ENCODE assay signal across 20 cellular contexts in genomic region chr15:75153565-75154248, GRCh38. TPM values are rescaled to one million over a fixed set of nuclear protein-coding genes. Genes with fewer than 3 reads are reported as not detected.
A peak's percentile ranks its signal among the peaks of the same experiment; 100 is the strongest.
DNase-seq lines count a peak whose midpoint lies in the region; ATAC-seq, FAIRE-seq and TF ChIP-seq lines count a peak whose summit lies in the region.
"Had no signal": no experiment of that assay in that cellular context is flagged by ENCODE, and none has a peak within 500 bp of the region (broad histone marks: within the 10 kb centered on the region; RNA-seq: fewer than 3 reads in every experiment).

No MANE protein-coding gene starts in this region.

- H3K27me3 Mint-ChIP-seq in activated naive CD8-positive, alpha-beta T cell treated with anti-CD3 and anti-CD28 coated beads, Interleukin-2, amount 10 ng/mL, durations not matched to agents 7 days and 5 days, result peaks cover 6% of the 10 kb centered on the region
- H3K27me3 Mint-ChIP-seq in activated naive CD8-positive, alpha-beta T cell treated with anti-CD3 and anti-CD28 coated beads for 36 hours, result no peaks in the 10 kb centered on the region
- H3K27me3 Mint-ChIP-seq: effector memory CD8-positive, alpha-beta T cell had no signal

- peaks cover 7% of the 10 kb centered on the region for H3K9me3 Mint-ChIP-seq in activated naive CD8-positive, alpha-beta T cell treated with anti-CD3 and anti-CD28 coated beads, Interleukin-2, amount 10 ng/mL, durations not matched to agents 7 days and 5 days
- H3K9me3 Mint-ChIP-seq in activated naive CD8-positive, alpha-beta T cell treated with anti-CD3 and anti-CD28 coated beads for 36 hours, result peaks cover 6% of the 10 kb centered on the region
- H3K9me3 Mint-ChIP-seq: activated B cell treated with CpG ODN at 0.5 μM for 24 hours; effector memory CD8-positive, alpha-beta T cell had no signal

- no peak for TF ChIP-seq POLR2A in NB4 (IDR thresholded peaks at IDR 0.05; ENCODE audit: extremely low read depth, insufficient read length)
- TF ChIP-seq POLR2A in GM12878 (IDR thresholded peaks at IDR 0.05; ENCODE audit: low read depth, low read length), result no peak
- TF ChIP-seq POLR2A in spleen (IDR thresholded peaks at IDR 0.05), result no peak

- H3K27me3 ChIP-seq in GM12878 (replicated peaks in 1 of 2; ENCODE audit: control insufficient read depth in 2 of 2, insufficient read depth in 2 of 2, low read length in 1 of 2) (no peaks in the 10 kb centered on the region), spleen (replicated peaks in 1 of 7) (no peaks in the 10 kb centered on the region)
- H3K27me3 ChIP-seq: breast epithelium, SJSA1 had no signal

- H3K36me3 ChIP-seq in GM12878 (ENCODE audit: control insufficient read depth in 2 of 2, insufficient read depth in 2 of 2, low read length in 1 of 2) (no peaks in the 10 kb centered on the region), spleen (no peaks in the 10 kb centered on the region)
- H3K36me3 ChIP-seq: breast epithelium, SJSA1 had no signal

- H3K9me3 ChIP-seq in GM12878 (replicated peaks; ENCODE audit: control insufficient read depth, insufficient read depth, low read length), result peaks cover 2% of the 10 kb centered on the region; the same call in 2 of the 3 replicates
- H3K9me3 ChIP-seq in spleen, result peaks cover 0 to 5% (median 2%) of the 10 kb centered on the region in 8 donors
- H3K9me3 ChIP-seq: breast epithelium, SJSA1 had no signal

- H3K9ac ChIP-seq in GM12878 (ENCODE audit: control insufficient read depth, insufficient read depth, low read length), result no peak overlapping the region
- H3K9ac ChIP-seq: GM23248 had no signal

- H3K27ac ChIP-seq in GM12878 (ENCODE audit: control insufficient read depth, insufficient read depth), result peak overlapping the region; percentile 44
- H3K27ac ChIP-seq in spleen, result peak overlapping the region in 6 of 8 donors; percentile 15 to 83 (median 56)
- no peak overlapping the region for H3K27ac ChIP-seq in caudate nucleus (ENCODE audit: low read depth, low read length)
- H3K27ac ChIP-seq: breast epithelium, GM23248, SJSA1 had no signal

- no peaks in the 10 kb centered on the region for H4K20me1 ChIP-seq in GM12878 (ENCODE audit: control insufficient read depth, insufficient read depth)

- no TSS peak for BruUV-seq in GM12878 (replicated peaks; lab: Mats Ljungman, UMichigan)

- intact Hi-C loops in GM12878 (cut with micrococcal nuclease; ENCODE audit: unreplicated experiment) (no loop called here), spleen (cut with DNase I; ENCODE audit: low total_unique reads) (no loop called here)

- SMC1A ChIA-PET in GM12878 (lab: Charles Lee; ENCODE audit: uncharacterized antibody, unreplicated experiment), result no interaction called here

- peaks cover 32% of the 10 kb centered on the region for H3K4me1 ChIP-seq in GM12878 (ENCODE audit: control insufficient read depth, insufficient read depth, low read length)
- H3K4me1 ChIP-seq in spleen, result peaks cover 0 to 55% (median 31%) of the 10 kb centered on the region in 6 donors
- H3K4me1 ChIP-seq: breast epithelium had no signal

- DNase-seq in activated naive CD8-positive, alpha-beta T cell treated with anti-CD3 and anti-CD28 coated beads, Interleukin-2, amount 10 ng/mL, durations not matched to agents 7 days and 5 days, result no peak
- DNase-seq in activated naive CD8-positive, alpha-beta T cell treated with anti-CD3 and anti-CD28 coated beads for 36 hours, result no peak
- DNase-seq in NB4 (ENCODE audit: low read depth), result peak; percentile 97
- no peak for DNase-seq in GM12878 (ENCODE audit: low read depth, low spot score)
- DNase-seq in spleen, result peak; percentile 78
- no peak for DNase-seq in putamen (ENCODE audit: low spot score)
- DNase-seq in caudate nucleus (lab: John Stamatoyannopoulos, UW), result no peak
- no peak for DNase-seq in DMS53 treated with DMSO at 0.1 percent for 48 hours (lab: John Stamatoyannopoulos, UW; ENCODE audit: unreplicated experiment)
- DNase-seq: activated B cell treated with CpG ODN at 0.5 μM for 24 hours; activated CD8-positive, alpha-beta memory T cell treated with anti-CD3 and anti-CD28 coated beads, Interleukin-2, amount 50 U/mL, for 4 hours; activated naive CD4-positive, alpha-beta T cell treated with anti-CD3 and anti-CD28 coated beads, Interleukin-2, amount 50 U/mL, for 16 hours; effector memory CD8-positive, alpha-beta T cell; NCI-H187; occipital lobe had no signal

- RAD21 ChIA-PET in GM12878 (lab: Charles Lee; ENCODE audit: unreplicated experiment), result interaction anchor here (1.3 kb wide), 1 partner anchor 110 kb away, joined by 3 read pairs; no protein-coding TSS in a partner anchor

- TF ChIP-seq CTCF in NB4 (IDR thresholded peaks at IDR 0.05; ENCODE audit: low read depth, low read length), result no peak
- no peak for TF ChIP-seq CTCF in GM12878 (IDR thresholded peaks at IDR 0.05 in 2 of 3, conservative IDR thresholded peaks at IDR 0.05 in 1 of 3; ENCODE audit: control insufficient read depth in 2 of 3, extremely low read depth in 1 of 3, insufficient read depth in 1 of 3, low read depth in 3 of 3, low read length in 3 of 3)
- TF ChIP-seq CTCF in spleen (IDR thresholded peaks at IDR 0.05 in 8 of 11, conservative IDR thresholded peaks at IDR 0.05 in 3 of 11), result no peak

- in situ Hi-C loops in GM12878 (cut with MboI), result no loop called here

- ATAC-seq in activated naive CD8-positive, alpha-beta T cell treated with anti-CD3 and anti-CD28 coated beads, Interleukin-2, amount 10 ng/mL, durations not matched to agents 7 days and 5 days (ENCODE audit: low read depth), result no peak
- ATAC-seq in GM12878, result peak; percentile 25
- ATAC-seq: effector memory CD8-positive, alpha-beta T cell had no signal

- peaks cover 12% of the 10 kb centered on the region for H3K36me3 Mint-ChIP-seq in activated naive CD8-positive, alpha-beta T cell treated with anti-CD3 and anti-CD28 coated beads, Interleukin-2, amount 10 ng/mL, durations not matched to agents 7 days and 5 days
- no peaks in the 10 kb centered on the region for H3K36me3 Mint-ChIP-seq in activated naive CD8-positive, alpha-beta T cell treated with anti-CD3 and anti-CD28 coated beads for 36 hours
- H3K36me3 Mint-ChIP-seq: IgD-negative memory B cell, mesothelial cell of epicardium had no signal

- no peaks in the 10 kb centered on the region for H3K79me2 ChIP-seq in GM12878 (ENCODE audit: control insufficient read depth, insufficient read depth, low read length)

- CTCF ChIA-PET in GM12878 (lab: Yijun Ruan, JAX), result interaction anchor here (0.6 to 1.4 kb wide), 2 partner anchors 18 to 166 kb away, joined by 3 read pairs; no protein-coding TSS in a partner anchor

- POLR2A ChIA-PET in activated naive CD8-positive, alpha-beta T cell treated with anti-CD3 and anti-CD28 coated beads, Interleukin-2, amount 10 ng/mL, durations not matched to agents 7 days and 5 days (lab: Charles Lee), result no interaction called here
- POLR2A ChIA-PET in GM12878 (lab: Charles Lee), result no interaction called here

- no peak for TF ChIP-seq RAD21 in GM12878 (IDR thresholded peaks at IDR 0.05; ENCODE audit: insufficient read depth, low read depth, low read length)

- H3K27ac Mint-ChIP-seq in activated naive CD8-positive, alpha-beta T cell treated with anti-CD3 and anti-CD28 coated beads, Interleukin-2, amount 10 ng/mL, durations not matched to agents 7 days and 5 days, result peak overlapping the region; percentile 54
- no peak overlapping the region for H3K27ac Mint-ChIP-seq in activated naive CD8-positive, alpha-beta T cell treated with anti-CD3 and anti-CD28 coated beads for 36 hours
- H3K27ac Mint-ChIP-seq: activated B cell treated with CpG ODN at 0.5 μM for 24 hours; effector memory CD8-positive, alpha-beta T cell; IgD-negative memory B cell; mesothelial cell of epicardium had no signal

- peaks cover 15% of the 10 kb centered on the region for H3K4me1 Mint-ChIP-seq in activated naive CD8-positive, alpha-beta T cell treated with anti-CD3 and anti-CD28 coated beads, Interleukin-2, amount 10 ng/mL, durations not matched to agents 7 days and 5 days
- peaks cover 13% of the 10 kb centered on the region for H3K4me1 Mint-ChIP-seq in activated naive CD8-positive, alpha-beta T cell treated with anti-CD3 and anti-CD28 coated beads for 36 hours

- H3K4me3 Mint-ChIP-seq in activated naive CD8-positive, alpha-beta T cell treated with anti-CD3 and anti-CD28 coated beads, Interleukin-2, amount 10 ng/mL, durations not matched to agents 7 days and 5 days, result no peak overlapping the region
- no peak overlapping the region for H3K4me3 Mint-ChIP-seq in activated naive CD8-positive, alpha-beta T cell treated with anti-CD3 and anti-CD28 coated beads for 36 hours
- H3K4me3 Mint-ChIP-seq: activated B cell treated with CpG ODN at 0.5 μM for 24 hours; effector memory CD8-positive, alpha-beta T cell; mesothelial cell of epicardium had no signal

- peak overlapping the region; percentile 39 for H3K4me2 ChIP-seq in GM12878 (ENCODE audit: control insufficient read depth, insufficient read depth)
- H3K4me2 ChIP-seq: smooth muscle cell had no signal

- no peak for FAIRE-seq in GM12878 (lab: Jason Lieb, UNC)

- TF ChIP-seq EP300 in GM12878 (IDR thresholded peaks at IDR 0.05; ENCODE audit: borderline replicate concordance in 1 of 2, control insufficient read depth in 1 of 2, low read depth in 2 of 2, low read length in 2 of 2), result no peak

- WGBS in GM12878 (ENCODE audit: insufficient coverage, insufficient replicate concordance, low lambda C conversion rate, missing lambda C conversion rate), result 73% methylated on average over 7 of the region's 7 CpGs
- 27 to 47% (median 34%) methylated on average over 7 of the region's 7 CpGs for WGBS in spleen, 5 donors

- no peak overlapping the region for H2AFZ ChIP-seq in GM12878 (ENCODE audit: control insufficient read depth, low read depth, low read length)
- H2AFZ ChIP-seq: GM23248 had no signal

- H3K4me3 ChIP-seq in NB4 (ENCODE audit: low read depth, low read length) (peak overlapping the region; percentile 24), GM12878 (no peak overlapping the region), spleen (peak overlapping the region in 1 of 8 donors; percentile 25)
- H3K4me3 ChIP-seq: breast epithelium, GM23248, SJSA1, smooth muscle cell had no signal

RNA-seq across cellular contexts. Expression of gene C15orf39, which starts 48.0 kb away (rescaled TPM):
- 10 to 100 TPM; 45.6 to 45.9 TPM for total RNA-seq in activated naive CD8-positive, alpha-beta T cell treated with anti-CD3 and anti-CD28 coated beads, Interleukin-2, amount 10 ng/mL, durations not matched to agents 7 days and 5 days
- 10 to 100 TPM; 34.3 to 35.7 TPM for total RNA-seq in activated naive CD8-positive, alpha-beta T cell treated with anti-CD3 and anti-CD28 coated beads for 36 hours
- total RNA-seq in GM12878 (2013; cell fraction: nucleolus; rRNA removed), result 108 and 121 TPM in 2 replicates
- total RNA-seq in GM12878 (2014; rRNA removed) (38.5 and 48.8 TPM in 2 replicates), GM12878 (2014; rRNA removed; fragmentation: Illumina TruSeq; extraction: Trizol) (15.2 and 18.1 TPM in 2 replicates), GM12878 (2021) (128 and 139 TPM in 2 replicates), spleen (10 to 100 TPM; 56.0 to 70.2 (median 67.6) TPM)
- polyA plus RNA-seq in GM12878 (2011; ENCODE audit: low read depth), result 33.7 TPM
- polyA plus RNA-seq in GM12878 (2011; rRNA removed) (3.2 and 10.2 TPM in 2 replicates), GM12878 (2014; fragmentation: Illumina TruSeq; extraction: Trizol) (10.5 and 31.2 TPM in 2 replicates), GM12878 (2014; fragmentation: Nextera tagmentation; extraction: Ambion mirVana) (1 to 10 TPM; 2.3 to 4.9 TPM), GM12878 (2014; rRNA removed) (40.6 and 54.3 TPM in 2 replicates), GM12878 (2016; fragmentation: Nextera tagmentation; extraction: Ambion mirVana) (10 to 100 TPM; 34.7 to 39.0 TPM), spleen (10 to 100 TPM in 1 of 3 donors, 1 to 10 TPM in 2; 6.9 to 19.3 (median 7.4) TPM)
- polyA plus RNA-seq in GM12878 (2011; cell fraction: cytosol; rRNA removed), result 15.1 and 18.0 TPM in 2 replicates
- polyA plus RNA-seq in GM12878 (2011; cell fraction: nucleus; rRNA removed), result 44.7 and 61.7 TPM in 2 replicates
- 64.9 and 75.4 TPM in 2 replicates for polyA plus RNA-seq in GM12878 (2012)
- polyA minus RNA-seq in GM12878 (2011; rRNA and poly(A)+ RNA removed), result 29.1 and 50.3 TPM in 2 replicates
- 37.0 and 37.7 TPM in 2 replicates for polyA minus RNA-seq in GM12878 (2011; cell fraction: cytosol; rRNA and poly(A)+ RNA removed)
- polyA minus RNA-seq in GM12878 (2011; cell fraction: nucleus; rRNA and poly(A)+ RNA removed), result 39.8 and 79.0 TPM in 2 replicates

Comparison
In these comparisons a context has a peak if more than half of its experiments do, and no peak if none do; other contexts are left out.
1. DNase-seq: peak in NB4 (single experiment) and spleen (single experiment); none in activated naive CD8-positive, alpha-beta T cell treated with anti-CD3 and anti-CD28 coated beads, Interleukin-2, amount 10 ng/mL, durations not matched to agents 7 days and 5 days (single experiment), activated naive CD8-positive, alpha-beta T cell treated with anti-CD3 and anti-CD28 coated beads for 36 hours (single experiment), GM12878 (single experiment), putamen (single experiment), caudate nucleus (0 of 61) and DMS53 treated with DMSO at 0.1 percent for 48 hours (single experiment).